8 cellular contexts compared by ENCODE assay signal in the genomic region with DNA sequence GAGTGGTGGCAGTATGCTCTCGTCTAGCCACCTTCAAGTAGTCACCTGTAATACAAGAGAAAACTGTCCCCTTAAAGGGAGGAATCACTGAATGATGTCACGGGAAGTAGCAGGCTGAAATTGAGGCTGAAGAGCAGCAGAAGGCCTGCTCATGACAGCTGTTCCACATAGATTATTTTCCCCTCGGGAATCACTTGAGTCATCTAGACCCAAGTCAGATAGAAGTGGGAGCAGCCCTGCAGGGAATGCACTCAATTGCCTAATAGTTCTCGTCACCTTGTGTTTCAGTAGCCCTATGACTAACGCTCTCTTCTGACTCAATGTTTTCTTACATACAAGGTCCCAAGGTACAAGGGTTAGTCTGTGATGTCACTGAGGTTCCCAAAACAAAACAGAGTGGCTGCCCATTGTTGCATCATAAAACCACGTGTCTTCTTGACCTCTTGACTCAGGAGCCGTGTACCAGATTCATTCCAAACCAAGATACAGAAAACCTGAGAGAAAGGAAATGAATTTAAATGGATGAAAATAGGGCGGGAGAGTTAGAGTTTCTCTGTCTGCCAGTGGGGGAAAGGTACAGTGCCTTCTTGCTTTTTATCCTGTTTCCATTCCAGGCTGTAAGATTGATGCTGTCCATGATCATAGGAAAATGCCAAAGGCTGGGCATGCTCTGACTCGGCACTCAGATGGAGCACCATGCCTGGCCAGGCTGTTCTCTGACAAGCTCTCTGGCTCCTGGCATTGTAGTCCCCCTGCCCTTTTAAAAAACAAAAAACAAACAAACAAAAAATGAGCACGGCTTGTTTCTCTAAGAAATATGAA. TPM values are rescaled to one million over a fixed set of nuclear protein-coding genes. Genes with fewer than 3 reads are reported as not detected.
DNase-seq lines count a peak whose midpoint lies in the region; ATAC-seq and TF ChIP-seq lines count a peak whose summit lies in the region.

No MANE protein-coding gene starts in this region.

- peak; percentile 86 for DNase-seq in HCT116 (ENCODE audit: low read depth, low spot score)
- peak; percentile 86 for DNase-seq in NCI-H69 (lab: John Stamatoyannopoulos, UW)
- DNase-seq in ecto neural progenitor cell (ENCODE audit: low spot score), result peak; percentile 17
- no peak for DNase-seq in omental fat pad (ENCODE audit: low spot score)
- DNase-seq in NCI-H1105 treated with DMSO at 0.1 percent for 48 hours (lab: John Stamatoyannopoulos, UW), result no peak
- no peak for DNase-seq in T-helper 9 cell

- ATAC-seq in HCT116 (peak; percentile 78), omental fat pad (ENCODE audit: low FRiP score) (peak; percentile 95), HG03097 (IDR thresholded peaks at IDR 0.05; ENCODE audit: low FRiP score, unreplicated experiment) (no peak)

- H3K9ac ChIP-seq in BLaER1 treated with 17β-estradiol and CSF1 and Interleukin-3, amounts not matched to agents 10 nM and 100 nM, result peak overlapping the region in 5 of 11 experiments; percentile 19 to 63 (median 25); a peak in 8 of 22 replicates
- H3K9ac ChIP-seq in HCT116 (ENCODE audit: low read length), result no peak overlapping the region

- no peaks in the 10 kb centered on the region for H3K79me2 ChIP-seq in HCT116 (ENCODE audit: insufficient read depth, low read length)

- POLR2A ChIA-PET in HCT116 (lab: Charles Lee), result no interaction called here

- H4K20me1 ChIP-seq in BLaER1 treated with 17β-estradiol and CSF1 and Interleukin-3, amounts not matched to agents 10 nM and 100 nM, result no peaks in the 10 kb centered on the region
- no peaks in the 10 kb centered on the region for H4K20me1 ChIP-seq in HCT116 (ENCODE audit: insufficient read depth)

- 0 out of 2 replicates have a peak, but pooled peaks have one; percentile 2 for TF ChIP-seq RAD21 in HCT116 (IDR thresholded peaks at IDR 0.05; ENCODE audit: low read depth)

- H3K9me2 ChIP-seq in HCT116 (ENCODE audit: insufficient read depth), result no peaks in the 10 kb centered on the region

- CTCF ChIA-PET in HCT116 (lab: Charles Lee), result interaction anchor here (1.0 kb wide), 1 partner anchor 24 kb away, joined by 3 read pairs; no protein-coding TSS in a partner anchor

- H3K4me1 ChIP-seq in BLaER1 treated with 17β-estradiol and CSF1 and Interleukin-3, amounts not matched to agents 10 nM and 100 nM, result peaks cover 22 to 51% (median 37%) of the 10 kb centered on the region in 10 experiments
- H3K4me1 ChIP-seq in HCT116 (ENCODE audit: control insufficient read depth in 1 of 2, insufficient read depth in 2 of 2, low read length in 2 of 2), result peaks cover 0 to 21% of the 10 kb centered on the region in 2 experiments; a peak in 2 of 4 replicates

- H3K4me2 ChIP-seq in BLaER1 treated with 17β-estradiol and CSF1 and Interleukin-3, amounts not matched to agents 10 nM and 100 nM, result peak overlapping the region; percentile 38 to 61 (median 46); a peak in 21 of 22 replicates
- no peak overlapping the region for H3K4me2 ChIP-seq in HCT116 (ENCODE audit: low read length)

- H3K9me3 ChIP-seq in BLaER1 treated with 17β-estradiol and CSF1 and Interleukin-3, amounts not matched to agents 10 nM and 100 nM (replicated peaks in 1 of 11), result no peaks in the 10 kb centered on the region
- H3K9me3 ChIP-seq in HCT116 (ENCODE audit: control insufficient read depth in 1 of 2, insufficient read depth in 1 of 2, low read depth in 1 of 2, low read length in 2 of 2), result no peaks in the 10 kb centered on the region

- peaks cover 3 to 17% (median 13%) of the 10 kb centered on the region in 11 experiments; a peak in 12 of 22 replicates for H3K36me3 ChIP-seq in BLaER1 treated with 17β-estradiol and CSF1 and Interleukin-3, amounts not matched to agents 10 nM and 100 nM
- H3K36me3 ChIP-seq in HCT116 (ENCODE audit: control insufficient read depth in 1 of 2, insufficient read depth in 2 of 2, low read length in 2 of 2), result no peaks in the 10 kb centered on the region

- intact Hi-C loops in HCT116 (cut with micrococcal nuclease), result no loop called here

- TSS peak; percentile 54 for BruUV-seq in HCT116 (replicated peaks; lab: Mats Ljungman, UMichigan)

- no peak for TF ChIP-seq POLR2A in HCT116 (IDR thresholded peaks at IDR 0.05; ENCODE audit: borderline replicate concordance, extremely low read depth, insufficient read depth, insufficient read length)

- TF ChIP-seq CTCF in HCT116 (IDR thresholded peaks at IDR 0.05 in 2 of 3, conservative IDR thresholded peaks at IDR 0.05 in 1 of 3; ENCODE audit: borderline replicate concordance in 1 of 3, insufficient read depth in 1 of 3, low read depth in 2 of 3, low read length in 2 of 3) (no peak), omental fat pad (IDR thresholded peaks at IDR 0.05) (no peak)

- RAD21 ChIA-PET in HCT116 (lab: Charles Lee; ENCODE audit: low non-redundant PET in 1 of 2, low total read pairs in 2 of 2, uncharacterized antibody in 2 of 2, unreplicated experiment in 2 of 2), result interaction anchor here in 1 of 2 experiments (0.5 kb wide), 1 partner anchor 117 kb away, joined by 3 read pairs; no protein-coding TSS in a partner anchor

- no peaks in the 10 kb centered on the region for H3K27me3 ChIP-seq in BLaER1 treated with 17β-estradiol and CSF1 and Interleukin-3, amounts not matched to agents 10 nM and 100 nM
- no peaks in the 10 kb centered on the region for H3K27me3 ChIP-seq in HCT116 (ENCODE audit: insufficient read depth, low read length)

- no peak overlapping the region for H3K4me3 ChIP-seq in BLaER1 treated with 17β-estradiol and CSF1 and Interleukin-3, amounts not matched to agents 10 nM and 100 nM
- H3K4me3 ChIP-seq in HCT116 (replicated peaks in 1 of 2; ENCODE audit: low read depth in 1 of 2, low read length in 2 of 2), result no peak overlapping the region

- peak overlapping the region in 9 of 11 experiments; percentile 37 to 81 (median 50); a peak in 16 of 22 replicates for H3K27ac ChIP-seq in BLaER1 treated with 17β-estradiol and CSF1 and Interleukin-3, amounts not matched to agents 10 nM and 100 nM
- no peak overlapping the region for H3K27ac ChIP-seq in HCT116 (ENCODE audit: low read depth, low read length)

- H2AFZ ChIP-seq in HCT116 (ENCODE audit: low read depth, low read length, poor library complexity, severe bottlenecking), result no peak overlapping the region

TF ChIP-seq in HCT116, 20 proteins besides CTCF, POLR2A, EP300 and RAD21 (continues in another document):
- TF ChIP-seq ZFX (IDR thresholded peaks at IDR 0.05), result no peak
- TF ChIP-seq REST (IDR thresholded peaks at IDR 0.05; ENCODE audit: low read depth), result no peak
- TF ChIP-seq SP1 (IDR thresholded peaks at IDR 0.05; ENCODE audit: low read depth), result peak; percentile 83
- peak; percentile 76; the same call in 1 of the 2 replicates for TF ChIP-seq CBX3 (IDR thresholded peaks at IDR 0.05; ENCODE audit: low read depth)
- TF ChIP-seq, protein P1, sequence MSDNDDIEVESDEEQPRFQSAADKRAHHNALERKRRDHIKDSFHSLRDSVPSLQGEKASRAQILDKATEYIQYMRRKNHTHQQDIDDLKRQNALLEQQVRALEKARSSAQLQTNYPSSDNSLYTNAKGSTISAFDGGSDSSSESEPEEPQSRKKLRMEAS (IDR thresholded peaks at IDR 0.05), result peak; percentile 87
- no peak for TF ChIP-seq EZH2phosphoT487 (IDR thresholded peaks at IDR 0.05; ENCODE audit: borderline replicate concordance)
- peak; percentile 75 for TF ChIP-seq JUND (IDR thresholded peaks at IDR 0.05)
- peak; percentile 91 for TF ChIP-seq ATF3 (IDR thresholded peaks at IDR 0.05)
- TF ChIP-seq YY1 (IDR thresholded peaks at IDR 0.05; ENCODE audit: extremely low read depth, insufficient replicate concordance, low read depth, low read length), result no peak
- TF ChIP-seq ELF1 (IDR thresholded peaks at IDR 0.05; ENCODE audit: borderline replicate concordance, low read depth), result no peak
- peak; percentile 82 for TF ChIP-seq FOSL1 (IDR thresholded peaks at IDR 0.05; ENCODE audit: low read depth)
- TF ChIP-seq SRF (IDR thresholded peaks at IDR 0.05; ENCODE audit: low read depth), result peak; percentile 61; the same call in 1 of the 2 replicates
- no peak for TF ChIP-seq EGR1 (IDR thresholded peaks at IDR 0.05; ENCODE audit: low read depth)
- TF ChIP-seq POLR2AphosphoS5 (IDR thresholded peaks at IDR 0.05; ENCODE audit: low read depth, low read length), result peak; percentile 53; the same call in 1 of the 2 replicates
- TF ChIP-seq CEBPB (IDR thresholded peaks at IDR 0.05; ENCODE audit: low read depth), result peak; percentile 98
- no peak for TF ChIP-seq EZH2 (IDR thresholded peaks at IDR 0.05)

RNA-seq across cellular contexts. Expression of gene C11orf96, which starts 21.6 kb away (rescaled TPM):
- total RNA-seq in HCT116 (2021; ENCODE audit: unreplicated experiment) (0.34 TPM), omental fat pad (100 to 1,000 TPM; 127 to 489 (median 243) TPM)
- polyA plus RNA-seq in HCT116 (2012), result not detected in 2 replicates

RNA-seq across cellular contexts. Expression of gene ALKBH3, which starts 40.2 kb away (rescaled TPM):
- total RNA-seq in HCT116 (2021; ENCODE audit: unreplicated experiment) (36.7 TPM), omental fat pad (10 to 100 TPM; 26.3 to 39.9 (median 29.6) TPM)
- polyA plus RNA-seq in HCT116 (2012), result 26.9 and 33.8 TPM in 2 replicates

Comparison
In these comparisons a context has a peak if more than half of its experiments do, and no peak if none do; other contexts are left out.
1. DNase-seq: peak in HCT116 (single experiment), NCI-H69 (single experiment) and ecto neural progenitor cell (single experiment); none in omental fat pad (single experiment), NCI-H1105 treated with DMSO at 0.1 percent for 48 hours (single experiment) and T-helper 9 cell (single experiment).
2. RNA of gene C11orf96, which starts 21.6 kb away (total RNA-seq): 127 to 489 TPM in omental fat pad; 0.34 TPM in HCT116 (single experiment); every median in the first group is over 10 times any median in the second.